ENCODE assay signal across 1 cellular context in the genomic region with DNA sequence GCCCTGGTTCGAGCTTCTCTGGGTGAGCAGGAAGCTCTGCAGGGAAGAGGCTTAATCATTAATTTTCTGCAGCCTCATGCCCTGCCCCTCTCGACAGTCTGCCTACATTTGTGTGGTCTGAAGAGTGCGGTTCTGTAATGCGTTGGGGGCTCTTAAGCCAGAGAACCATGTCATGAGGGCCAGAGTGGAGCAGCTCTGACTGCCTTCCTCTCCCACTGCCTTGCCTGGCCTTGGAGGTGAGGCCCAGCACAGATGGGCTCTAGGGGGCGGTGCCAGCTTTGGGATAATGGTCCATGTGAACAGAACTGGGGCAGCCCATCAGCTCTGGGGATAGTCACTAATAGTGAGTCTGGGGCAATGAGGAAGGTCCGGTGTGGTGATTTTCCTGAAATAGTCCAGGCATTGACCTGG.
TF ChIP-seq lines count a peak whose summit lies in the region.

No MANE protein-coding gene starts in this region.

TF ChIP-seq in WTC11, 78 proteins besides CTCF, POLR2A, EP300 and RAD21 (continued from another document):
- TF ChIP-seq RELA (CRISPR knock-in tag; IDR thresholded peaks at IDR 0.05; ENCODE audit: borderline replicate concordance) (no peak), NFE2L1 (CRISPR knock-in tag; IDR thresholded peaks at IDR 0.05) (no peak), ZNF232 (CRISPR knock-in tag; IDR thresholded peaks at IDR 0.05) (no peak)
- TF ChIP-seq, protein P1, sequence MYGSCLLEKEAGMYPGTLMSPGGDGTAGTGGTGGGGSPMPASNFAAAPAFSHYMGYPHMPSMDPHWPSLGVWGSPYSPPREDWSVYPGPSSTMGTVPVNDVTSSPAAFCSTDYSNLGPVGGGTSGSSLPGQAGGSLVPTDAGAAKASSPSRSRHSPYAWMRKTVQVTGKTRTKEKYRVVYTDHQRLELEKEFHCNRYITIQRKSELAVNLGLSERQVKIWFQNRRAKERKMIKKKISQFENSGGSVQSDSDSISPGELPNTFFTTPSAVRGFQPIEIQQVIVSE (CRISPR knock-in tag; IDR thresholded peaks at IDR 0.05; ENCODE audit: borderline replicate concordance), result no peak
- TF ChIP-seq, protein P2, sequence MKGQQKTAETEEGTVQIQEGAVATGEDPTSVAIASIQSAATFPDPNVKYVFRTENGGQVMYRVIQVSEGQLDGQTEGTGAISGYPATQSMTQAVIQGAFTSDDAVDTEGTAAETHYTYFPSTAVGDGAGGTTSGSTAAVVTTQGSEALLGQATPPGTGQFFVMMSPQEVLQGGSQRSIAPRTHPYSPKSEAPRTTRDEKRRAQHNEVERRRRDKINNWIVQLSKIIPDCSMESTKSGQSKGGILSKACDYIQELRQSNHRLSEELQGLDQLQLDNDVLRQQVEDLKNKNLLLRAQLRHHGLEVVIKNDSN (CRISPR knock-in tag; IDR thresholded peaks at IDR 0.05), result no peak
